Comparison of ENCODE assay signal across 13 cellular contexts in genomic region chr7:154914580-154915380, GRCh38.
DNase-seq lines count a peak whose midpoint lies in the region; ATAC-seq and TF ChIP-seq lines count a peak whose summit lies in the region.
"Had no signal": no experiment of that assay in that cellular context is flagged by ENCODE, and none has a peak within 500 bp of the region (broad histone marks: within the 10 kb centered on the region; RNA-seq: fewer than 3 reads in every experiment).

No MANE protein-coding gene starts in this region.

- H3K9me3 Mint-ChIP-seq in activated naive CD4-positive, alpha-beta T cell treated with anti-CD3 and anti-CD28 coated beads, Interleukin-2, amount 50 U/mL, for 24 hours = no peaks in the 10 kb centered on the region
- H3K9me3 Mint-ChIP-seq in activated naive CD4-positive, alpha-beta T cell treated with anti-CD3 and anti-CD28 coated beads, Interleukin-2, amount 50 U/mL, for 72 hours = no peaks in the 10 kb centered on the region
- peaks cover 0 to 4% (median 0%) of the 10 kb centered on the region in 3 donors for H3K9me3 Mint-ChIP-seq in T-cell
- H3K9me3 Mint-ChIP-seq in stimulated activated naive B cell treated with anti-CD40 and anti-IgM and Interleukin-4, amounts not matched to agents 10 μg/mL and 1 μg/mL and 100 μg/mL, for 72 hours = peaks cover 2 to 9% of the 10 kb centered on the region in 2 donors
- peaks cover 6% of the 10 kb centered on the region for H3K9me3 Mint-ChIP-seq in progenitor cell of endocrine pancreas (ENCODE audit: low read depth)
- H3K9me3 Mint-ChIP-seq: T-helper 1 cell treated with Interleukin-12 subunit alpha and Interleukin-12 subunit beta and Interleukin-4 antibody, amounts not matched to agents 30 μg/mL and 1 μg/mL, for 36 hours had no signal

- WGBS in body of pancreas, 2 donors = 67 to 83% methylated on average over 32 to 41 of the region's 41 CpGs

- no peak overlapping the region for H3K27ac Mint-ChIP-seq in activated naive CD4-positive, alpha-beta T cell treated with anti-CD3 and anti-CD28 coated beads, Interleukin-2, amount 50 U/mL, for 24 hours
- no peak overlapping the region for H3K27ac Mint-ChIP-seq in activated naive CD4-positive, alpha-beta T cell treated with anti-CD3 and anti-CD28 coated beads, Interleukin-2, amount 50 U/mL, for 72 hours
- H3K27ac Mint-ChIP-seq in T-cell = no peak overlapping the region
- no peak overlapping the region for H3K27ac Mint-ChIP-seq in stimulated activated naive B cell treated with anti-CD40 and anti-IgM and Interleukin-4, amounts not matched to agents 10 μg/mL and 1 μg/mL and 100 μg/mL, for 72 hours
- H3K27ac Mint-ChIP-seq in progenitor cell of endocrine pancreas = no peak overlapping the region
- H3K27ac Mint-ChIP-seq: T-helper 1 cell treated with Interleukin-12 subunit alpha and Interleukin-12 subunit beta and Interleukin-4 antibody, amounts not matched to agents 30 μg/mL and 1 μg/mL, for 36 hours had no signal

- H3K4me1 ChIP-seq in body of pancreas = peaks cover 17% of the 10 kb centered on the region

- no peak for ATAC-seq in activated naive CD4-positive, alpha-beta T cell treated with anti-CD3 and anti-CD28 coated beads, Interleukin-2, amount 50 U/mL, for 72 hours
- ATAC-seq in T-cell (replicated peaks in 1 of 4) (no peak), body of pancreas (no peak), HG02623 (IDR thresholded peaks at IDR 0.05; ENCODE audit: unreplicated experiment) (no peak)
- peak; percentile 3 to 9 for ATAC-seq in stimulated activated naive B cell treated with anti-CD40 and anti-IgM and Interleukin-4, amounts not matched to agents 10 μg/mL and 1 μg/mL and 100 μg/mL, for 72 hours (replicated peaks)

- peaks cover 9% of the 10 kb centered on the region for H3K27me3 Mint-ChIP-seq in activated naive CD4-positive, alpha-beta T cell treated with anti-CD3 and anti-CD28 coated beads, Interleukin-2, amount 50 U/mL, for 24 hours
- H3K27me3 Mint-ChIP-seq in T-cell (peaks cover 20 to 23% of the 10 kb centered on the region in 2 donors), progenitor cell of endocrine pancreas (peaks cover 24% of the 10 kb centered on the region)
- H3K27me3 Mint-ChIP-seq in stimulated activated naive B cell treated with anti-CD40 and anti-IgM and Interleukin-4, amounts not matched to agents 10 μg/mL and 1 μg/mL and 100 μg/mL, for 72 hours = peaks cover 39 to 69% of the 10 kb centered on the region in 2 donors

- H3K4me3 ChIP-seq in body of pancreas = no peak overlapping the region

- peaks cover 4% of the 10 kb centered on the region for H3K4me1 Mint-ChIP-seq in activated naive CD4-positive, alpha-beta T cell treated with anti-CD3 and anti-CD28 coated beads, Interleukin-2, amount 50 U/mL, for 24 hours
- H3K4me1 Mint-ChIP-seq in T-cell = peaks cover 3 to 6% (median 5%) of the 10 kb centered on the region in 3 donors
- H3K4me1 Mint-ChIP-seq in stimulated activated naive B cell treated with anti-CD40 and anti-IgM and Interleukin-4, amounts not matched to agents 10 μg/mL and 1 μg/mL and 100 μg/mL, for 72 hours = peaks cover 6 to 14% of the 10 kb centered on the region in 2 donors
- peaks cover 9% of the 10 kb centered on the region for H3K4me1 Mint-ChIP-seq in progenitor cell of endocrine pancreas (ENCODE audit: low read depth)

- H3K27ac ChIP-seq in body of pancreas = no peak overlapping the region
- H3K27ac ChIP-seq: transverse colon had no signal

- intact Hi-C loops in body of pancreas (cut with DNase I) = loop anchor here (10.0 kb wide), 2 partner anchors 270 to 430 kb away; no protein-coding TSS in a partner anchor

- H3K27me3 ChIP-seq in body of pancreas = no peaks in the 10 kb centered on the region

- CTCF ChIA-PET in T-cell (lab: Charles Lee) = interaction anchor here (1.0 to 3.3 kb wide), 9 partner anchors 9 to 430 kb away, joined by 3 to 13 read pairs (median 5); no protein-coding TSS in a partner anchor

- TF ChIP-seq POLR2A in body of pancreas (IDR thresholded peaks at IDR 0.05) = no peak

- POLR2A ChIA-PET in T-cell (lab: Charles Lee) = interaction anchor here in 1 of 2 donors (0.5 to 1.0 kb wide), 2 partner anchors 38 to 77 kb away, joined by 3 read pairs; no protein-coding TSS in a partner anchor

- TF ChIP-seq CTCF in body of pancreas (IDR thresholded peaks at IDR 0.05) (no peak), progenitor cell of endocrine pancreas (IDR thresholded peaks at IDR 0.05; ENCODE audit: unreplicated experiment) (no peak)

- no peaks in the 10 kb centered on the region for H3K36me3 Mint-ChIP-seq in activated naive CD4-positive, alpha-beta T cell treated with anti-CD3 and anti-CD28 coated beads, Interleukin-2, amount 50 U/mL, for 24 hours
- H3K36me3 Mint-ChIP-seq in activated naive CD4-positive, alpha-beta T cell treated with anti-CD3 and anti-CD28 coated beads, Interleukin-2, amount 50 U/mL, for 72 hours = no peaks in the 10 kb centered on the region
- H3K36me3 Mint-ChIP-seq in T-cell = no peaks in the 10 kb centered on the region
- peaks cover 2 to 8% of the 10 kb centered on the region in 2 donors for H3K36me3 Mint-ChIP-seq in stimulated activated naive B cell treated with anti-CD40 and anti-IgM and Interleukin-4, amounts not matched to agents 10 μg/mL and 1 μg/mL and 100 μg/mL, for 72 hours
- H3K36me3 Mint-ChIP-seq in progenitor cell of endocrine pancreas (ENCODE audit: insufficient read depth) = peaks cover 2% of the 10 kb centered on the region

- peaks cover 0 to 6% (median 0%) of the 10 kb centered on the region in 3 donors for H3K9me3 ChIP-seq in body of pancreas
- H3K9me3 ChIP-seq: transverse colon had no signal

- no peak for DNase-seq in activated naive CD4-positive, alpha-beta T cell treated with anti-CD3 and anti-CD28 coated beads, Interleukin-2, amount 50 U/mL, for 72 hours (ENCODE audit: low spot score in 2 of 2)
- DNase-seq in T-cell = peak in 3 of 34 experiments; percentile 8 to 16 (median 14)
- peak; percentile 39 for DNase-seq in left kidney (ENCODE audit: low read depth, low spot score)
- no peak for DNase-seq in stimulated activated naive B cell treated with anti-CD40 and anti-IgM and Interleukin-4, amounts not matched to agents 10 μg/mL and 1 μg/mL and 100 μg/mL, for 72 hours
- no peak for DNase-seq in body of pancreas
- DNase-seq in progenitor cell of endocrine pancreas (ENCODE audit: low spot score, unreplicated experiment) = no peak
- DNase-seq: NCI-H1105; NCI-H446 treated with DMSO at 0.1 percent for 48 hours; stimulated activated CD8-positive, alpha-beta memory T cell treated with anti-CD3 and anti-CD28 coated beads, Interleukin-4, amount 100 ng/mL, for 48 hours; transverse colon had no signal

- H3K4me3 Mint-ChIP-seq in activated naive CD4-positive, alpha-beta T cell treated with anti-CD3 and anti-CD28 coated beads, Interleukin-2, amount 50 U/mL, for 24 hours = peak overlapping the region; percentile 57
- H3K4me3 Mint-ChIP-seq in T-cell = peak overlapping the region in 2 of 3 donors; percentile 54 to 89
- H3K4me3 Mint-ChIP-seq in stimulated activated naive B cell treated with anti-CD40 and anti-IgM and Interleukin-4, amounts not matched to agents 10 μg/mL and 1 μg/mL and 100 μg/mL, for 72 hours = peak overlapping the region in 1 of 2 donors; percentile 62
- H3K4me3 Mint-ChIP-seq in progenitor cell of endocrine pancreas (ENCODE audit: low read depth) = no peak overlapping the region

- H3K36me3 ChIP-seq in body of pancreas (replicated peaks in 1 of 2; ENCODE audit: insufficient read depth in 1 of 2, low read depth in 2 of 2) = no peaks in the 10 kb centered on the region
- H3K36me3 ChIP-seq: transverse colon had no signal

Comparison
In these comparisons a context has a peak if more than half of its experiments do, and no peak if none do; other contexts are left out.
1. ATAC-seq: peak in stimulated activated naive B cell treated with anti-CD40 and anti-IgM and Interleukin-4, amounts not matched to agents 10 μg/mL and 1 μg/mL and 100 μg/mL, for 72 hours (2 of 2); none in activated naive CD4-positive, alpha-beta T cell treated with anti-CD3 and anti-CD28 coated beads, Interleukin-2, amount 50 U/mL, for 72 hours (0 of 2), T-cell (0 of 4), body of pancreas (single experiment) and HG02623 (single experiment).